Comparison of ENCODE assay signal across 1 cellular context in the genomic region with DNA sequence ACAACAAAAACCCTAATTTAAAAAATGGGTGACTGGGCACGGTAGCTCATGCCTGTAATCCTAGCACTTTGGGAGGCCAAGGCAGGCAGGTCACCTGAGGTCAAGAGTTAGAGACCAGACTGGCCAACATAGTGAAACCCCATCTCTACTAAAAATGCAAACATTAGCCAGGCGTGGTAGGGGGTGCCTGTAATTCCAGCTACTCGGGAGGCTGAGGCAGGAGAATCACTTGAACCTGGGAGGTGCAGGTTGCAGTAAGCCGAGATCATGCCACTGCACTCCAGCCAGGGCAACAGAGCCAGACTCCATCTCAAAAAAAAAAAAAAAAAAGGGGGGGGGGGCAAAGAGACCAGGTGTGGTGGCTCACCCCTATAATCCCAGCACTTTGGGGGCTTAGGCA.
TF ChIP-seq lines count a peak whose summit lies in the region.

No MANE protein-coding gene starts in this region.

TF ChIP-seq in HepG2, 621 proteins besides CTCF, POLR2A, EP300 and RAD21:
- peak; percentile 71 for TF ChIP-seq ZNF121 (CRISPR knock-in tag; IDR thresholded peaks at IDR 0.05)
